In the genomic region with DNA sequence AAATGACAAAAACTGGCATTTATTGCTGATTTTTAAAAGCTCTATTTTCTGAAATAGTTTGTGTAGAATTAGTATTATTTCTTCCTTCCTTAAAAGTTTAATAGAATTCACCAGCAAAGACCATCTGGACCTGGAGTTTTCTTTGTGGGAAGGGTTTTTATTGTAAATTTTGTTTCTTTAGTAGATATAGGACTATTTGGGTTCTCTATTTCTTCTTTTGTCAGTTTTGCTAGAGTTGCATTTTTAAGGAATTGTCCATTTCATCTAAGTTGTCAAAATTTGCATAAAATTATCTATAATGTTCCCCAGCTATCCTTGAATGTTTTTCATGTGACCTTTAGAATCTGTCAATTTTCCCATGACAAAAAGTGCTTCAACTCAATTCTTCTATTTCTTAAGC, we compare ENCODE assay signal across 32 cellular contexts. TPM values are rescaled to one million over a fixed set of nuclear protein-coding genes. Genes with fewer than 3 reads are reported as not detected.
DNase-seq lines count a peak whose midpoint lies in the region; ATAC-seq, FAIRE-seq and TF ChIP-seq lines count a peak whose summit lies in the region.
"Had no signal": no experiment of that assay in that cellular context is flagged by ENCODE, and none has a peak within 500 bp of the region (broad histone marks: within the 10 kb centered on the region; RNA-seq: fewer than 3 reads in every experiment).

No MANE protein-coding gene starts in this region.

- no peaks in the 10 kb centered on the region for H3K79me2 ChIP-seq in K562 (ENCODE audit: control insufficient read depth, insufficient read depth, low read length)

- H3K18ac ChIP-seq in IMR-90 (ENCODE audit: low read depth, low read length) = no peak overlapping the region

- H4K5ac ChIP-seq in IMR-90 (ENCODE audit: low read depth, low read length) = no peak overlapping the region

- H2BK120ac ChIP-seq in IMR-90 (ENCODE audit: low read depth, low read length) = no peak overlapping the region

- in situ Hi-C loops in IMR-90 (cut with MboI; ENCODE audit: low sequenced_read_pairs) = no loop called here
- in situ Hi-C loops in K562 (cut with MboI) = no loop called here

- H2AFZ ChIP-seq in IMR-90 (replicated peaks; ENCODE audit: low read length, poor library complexity) = no peak overlapping the region
- H2AFZ ChIP-seq in K562 (ENCODE audit: low read depth, low read length) = no peak overlapping the region

- H2BK20ac ChIP-seq in IMR-90 (ENCODE audit: low read depth, low read length) = no peak overlapping the region

- no peak for ATAC-seq in A549
- no peak for ATAC-seq in IMR-90 (ENCODE audit: low read depth)
- ATAC-seq in K562 = no peak
- ATAC-seq in GM21367 (IDR thresholded peaks at IDR 0.05; ENCODE audit: unreplicated experiment) = no peak
- ATAC-seq in HG02840 (IDR thresholded peaks at IDR 0.05; ENCODE audit: low FRiP score, unreplicated experiment) = no peak
- ATAC-seq: CD8-positive, alpha-beta T cell had no signal

- no peak for TF ChIP-seq RAD21 in A549 (conservative IDR thresholded peaks at IDR 0.05 in 1 of 2, IDR thresholded peaks at IDR 0.05 in 1 of 2)
- no peak for TF ChIP-seq RAD21 in IMR-90 (IDR thresholded peaks at IDR 0.05; ENCODE audit: low read length)
- no peak for TF ChIP-seq RAD21 in K562 (CRISPR knock-in tag; conservative IDR thresholded peaks at IDR 0.05 in 1 of 2, IDR thresholded peaks at IDR 0.05 in 1 of 2)

- no peak overlapping the region for H3K14ac ChIP-seq in IMR-90 (replicated peaks; ENCODE audit: low read depth, low read length)

- H2BK15ac ChIP-seq in IMR-90 (ENCODE audit: low read depth, low read length) = no peak overlapping the region

- intact Hi-C loops in IMR-90 (cut with micrococcal nuclease) (no loop called here), K562 (cut with micrococcal nuclease) (no loop called here), colonic mucosa (cut with DNase I) (no loop called here)

- TF ChIP-seq CTCF in A549 (IDR thresholded peaks at IDR 0.05) (no peak), HEK293 (tag by site-specific recombination; IDR thresholded peaks at IDR 0.05) (no peak), IMR-90 (conservative IDR thresholded peaks at IDR 0.05; ENCODE audit: low read depth, low read length) (no peak), K562 (IDR thresholded peaks at IDR 0.05 in 2 of 3, conservative IDR thresholded peaks at IDR 0.05 in 1 of 3; ENCODE audit: insufficient read depth in 2 of 3, low read depth in 1 of 3, low read length in 3 of 3) (no peak), colonic mucosa (IDR thresholded peaks at IDR 0.05) (no peak)

- dilution Hi-C loops in IMR-90 (cut with HindIII; ENCODE audit: low sequenced_read_pairs, unreplicated experiment) = no loop called here

- H4K20me1 ChIP-seq in IMR-90 (ENCODE audit: insufficient read depth, low read length) (no peaks in the 10 kb centered on the region; the same call in 1 of the 2 replicates), K562 (replicated peaks; ENCODE audit: control insufficient read depth, insufficient read depth, low read length) (no peaks in the 10 kb centered on the region)
- H4K20me1 ChIP-seq: BLaER1; BLaER1 treated with 17β-estradiol and CSF1 and Interleukin-3, amounts not matched to agents 10 nM and 100 nM had no signal

- no peak overlapping the region for H3K4ac ChIP-seq in IMR-90 (ENCODE audit: low read depth, low read length)

- no peak overlapping the region for H2AK9ac ChIP-seq in IMR-90 (replicated peaks; ENCODE audit: low read depth, low read length, poor library complexity)

- H3K27ac ChIP-seq in A549 = no peak overlapping the region
- no peak overlapping the region for H3K27ac ChIP-seq in HEK293 (ENCODE audit: extremely low read depth, low read depth, low read length)
- no peak overlapping the region for H3K27ac ChIP-seq in IMR-90 (ENCODE audit: insufficient read depth, low read length)
- H3K27ac ChIP-seq in K562 (ENCODE audit: extremely low read depth, low read depth, low read length) = no peak overlapping the region
- H3K27ac ChIP-seq in colonic mucosa = no peak overlapping the region
- H3K27ac ChIP-seq: 22Rv1; BLaER1; BLaER1 treated with 17β-estradiol and CSF1 and Interleukin-3, amounts not matched to agents 10 nM and 100 nM; C4-2B had no signal

- H3K36me3 ChIP-seq in HEK293 (ENCODE audit: control insufficient read depth in 2 of 2, insufficient read depth in 1 of 2, low read length in 2 of 2) (no peaks in the 10 kb centered on the region), IMR-90 (ENCODE audit: control insufficient read depth, insufficient read depth, low read length) (no peaks in the 10 kb centered on the region), K562 (ENCODE audit: control insufficient read depth, insufficient read depth, low read length) (no peaks in the 10 kb centered on the region), colonic mucosa (no peaks in the 10 kb centered on the region)
- H3K36me3 ChIP-seq: BE2C, BLaER1 had no signal

- H3K9me1 ChIP-seq in IMR-90 (ENCODE audit: insufficient read depth, low read length) = no peaks in the 10 kb centered on the region
- no peaks in the 10 kb centered on the region for H3K9me1 ChIP-seq in K562 (ENCODE audit: control insufficient read depth, insufficient read depth, low read length)

- no peak overlapping the region for H4K8ac ChIP-seq in IMR-90 (ENCODE audit: low read depth in 2 of 2, low read length in 2 of 2)

- H3K4me2 ChIP-seq in A549 (no peak overlapping the region), IMR-90 (ENCODE audit: low read depth, low read length) (no peak overlapping the region), K562 (ENCODE audit: insufficient read depth, low read length) (no peak overlapping the region)
- H3K4me2 ChIP-seq: BLaER1; BLaER1 treated with 17β-estradiol and CSF1 and Interleukin-3, amounts not matched to agents 10 nM and 100 nM had no signal

- no peaks in the 10 kb centered on the region for H3K4me1 ChIP-seq in A549
- no peaks in the 10 kb centered on the region for H3K4me1 ChIP-seq in HEK293 (ENCODE audit: control insufficient read depth, insufficient read depth, low read length)
- H3K4me1 ChIP-seq in IMR-90 (ENCODE audit: control insufficient read depth, insufficient read depth, low read length) = no peaks in the 10 kb centered on the region
- H3K4me1 ChIP-seq in K562 (replicated peaks in 1 of 2; ENCODE audit: control insufficient read depth in 2 of 2, insufficient read depth in 2 of 2, low read length in 2 of 2) = no peaks in the 10 kb centered on the region; a peak in 2 of 5 replicates
- no peaks in the 10 kb centered on the region for H3K4me1 ChIP-seq in colonic mucosa
- H3K4me1 ChIP-seq: BE2C, Caco-2 had no signal

- H3K9me3 ChIP-seq in A549 = peaks cover 10% of the 10 kb centered on the region; the same call in 2 of the 3 replicates
- no peaks in the 10 kb centered on the region for H3K9me3 ChIP-seq in HEK293 (ENCODE audit: control insufficient read depth, insufficient read depth, low read depth, low read length)
- H3K9me3 ChIP-seq in IMR-90 (ENCODE audit: control insufficient read depth, insufficient read depth, low read length) = peaks cover 7% of the 10 kb centered on the region; the same call in 1 of the 2 replicates
- H3K9me3 ChIP-seq in K562 (replicated peaks; ENCODE audit: control insufficient read depth, insufficient read depth, low read depth, low read length) = peaks cover 2% of the 10 kb centered on the region; the same call in 1 of the 2 replicates
- H3K9me3 ChIP-seq in colonic mucosa = peaks cover 4% of the 10 kb centered on the region
- H3K9me3 ChIP-seq: BE2C, Caco-2 had no signal

- no peak overlapping the region for H2BK5ac ChIP-seq in IMR-90 (ENCODE audit: low read depth, low read length, poor library complexity, severe bottlenecking)

- H3K23ac ChIP-seq in IMR-90 (ENCODE audit: low read depth, low read length) = no peak overlapping the region

- FAIRE-seq in A549 (lab: Jason Lieb, UNC) (no peak), K562 (lab: Jason Lieb, UNC) (no peak)
- FAIRE-seq: D721Med had no signal

- H3K56ac ChIP-seq in IMR-90 (ENCODE audit: extremely low read depth, insufficient read depth, low read length) = no peak overlapping the region

- H3K79me1 ChIP-seq in IMR-90 (ENCODE audit: low read depth in 1 of 2, low read length in 2 of 2) = no peaks in the 10 kb centered on the region

- H3K4me3 ChIP-seq in A549 (no peak overlapping the region), HEK293 (ENCODE audit: low read depth, low read length) (no peak overlapping the region), IMR-90 (ENCODE audit: insufficient read depth, low read depth, low read length) (no peak overlapping the region), K562 (no peak overlapping the region), colonic mucosa (no peak overlapping the region)
- H3K4me3 ChIP-seq: BLaER1; BLaER1 treated with 17β-estradiol and CSF1 and Interleukin-3, amounts not matched to agents 10 nM and 100 nM had no signal

- DNase-seq in A549 (ENCODE audit: low read depth in 1 of 2, low spot score in 1 of 2) (no peak), IMR-90 (no peak), K562 (ENCODE audit: extremely low read depth in 1 of 4, low spot score in 3 of 4) (no peak), colonic mucosa (no peak)
- no peak for DNase-seq in stimulated activated naive CD4-positive, alpha-beta T cell treated with Interleukin-2 at 50 U/mL for 16 hours (lab: John Stamatoyannopoulos, UW)
- DNase-seq: 8988T; ACHN; AML-193; BE2C; C1 segment of cervical spinal cord; Caco-2; Calu3; CD4-positive, alpha-beta memory T cell; CD4-positive, alpha-beta T cell; CD4-positive, CD25-positive, alpha-beta regulatory T cell; CD8-positive, alpha-beta memory T cell; CD8-positive, alpha-beta T cell; COR-L47; DMS 273 treated with DMSO at 0.1 percent for 48 hours; DMS153; DMS79; DMS79 treated with DMSO at 0.1 percent for 48 hours; DND-41; EL had no signal

- TF ChIP-seq POLR2A in A549 (IDR thresholded peaks at IDR 0.05; ENCODE audit: low read length) (no peak), IMR-90 (IDR thresholded peaks at IDR 0.05; ENCODE audit: low read depth, low read length) (no peak), K562 (conservative IDR thresholded peaks at IDR 0.05) (no peak)

- H3K9ac ChIP-seq in IMR-90 (ENCODE audit: low read depth, low read length) (no peak overlapping the region), K562 (ENCODE audit: insufficient read depth in 1 of 2, low read depth in 2 of 2, low read length in 2 of 2) (no peak overlapping the region), colonic mucosa (ENCODE audit: low read depth in 2 of 2, low read length in 2 of 2) (no peak overlapping the region)
- H3K9ac ChIP-seq: BLaER1; BLaER1 treated with 17β-estradiol and CSF1 and Interleukin-3, amounts not matched to agents 10 nM and 100 nM had no signal

- H2AK5ac ChIP-seq in IMR-90 (ENCODE audit: low read depth, low read length) = no peak overlapping the region

- no peak overlapping the region for H4K91ac ChIP-seq in IMR-90 (ENCODE audit: insufficient read depth, low read depth, low read length)

- CTCF ChIA-PET in A549 (lab: Yijun Ruan, JAX) (interaction anchor here (0.6 to 1.1 kb wide), 2 partner anchors 78 to 1266 kb away, joined by 3 to 4 read pairs; no protein-coding TSS in a partner anchor), HEK293 (lab: Yijun Ruan, JAX) (interaction anchor here (0.7 kb wide), 1 partner anchor 605 kb away, joined by 4 read pairs; no protein-coding TSS in a partner anchor), IMR-90 (lab: Yijun Ruan, JAX) (no interaction called here), K562 (lab: Yijun Ruan, JAX; ENCODE audit: low intra/inter-chr PET ratio) (no interaction called here)

- no peak for TF ChIP-seq EP300 in A549 (IDR thresholded peaks at IDR 0.05)
- TF ChIP-seq EP300 in K562 (IDR thresholded peaks at IDR 0.05; ENCODE audit: low read length) = no peak

- POLR2A ChIA-PET in A549 (lab: Yijun Ruan, JAX) = no interaction called here
- POLR2A ChIA-PET in HEK293 (lab: Yijun Ruan, JAX) = no interaction called here
- POLR2A ChIA-PET in IMR-90 (lab: Charles Lee; ENCODE audit: unreplicated experiment) = no interaction called here
- POLR2A ChIA-PET in K562 (lab: Yijun Ruan, JAX) = no interaction called here

- H3K27me3 ChIP-seq in IMR-90 (ENCODE audit: control insufficient read depth, insufficient read depth, low read length) (peaks cover 14% of the 10 kb centered on the region), K562 (ENCODE audit: control insufficient read depth in 2 of 2, insufficient read depth in 2 of 2, low read length in 2 of 2) (peaks cover 0 to 8% of the 10 kb centered on the region in 2 experiments; a peak in 1 of 5 replicates), colonic mucosa (no peaks in the 10 kb centered on the region)
- H3K27me3 ChIP-seq: BE2C; BLaER1; BLaER1 treated with 17β-estradiol and CSF1 and Interleukin-3, amounts not matched to agents 10 nM and 100 nM had no signal

- BruUV-seq in IMR-90 (replicated peaks; lab: Mats Ljungman, UMichigan) (no TSS peak), K562 (replicated peaks; lab: Mats Ljungman, UMichigan) (no TSS peak)

RNA-seq across cellular contexts. Expression of gene LRP8, which starts 28.8 kb away (rescaled TPM):
- polyA plus RNA-seq in A549 (2011; rRNA removed) (46.1 and 57.4 TPM in 2 replicates), A549 (2017; fragmentation: RNase III; extraction: RNeasy Plus Mini Kit Qiagen cat#74134 plus additional on column Dnase treatment) (25.8 to 32.6 TPM (median 26.4 TPM) in 3 replicates), IMR-90 (2012; rRNA removed) (12.1 and 12.6 TPM in 2 replicates), K562 (2011; rRNA removed) (56.1 and 81.1 TPM in 2 replicates), K562 (2014; fragmentation: Illumina TruSeq; extraction: Trizol) (41.4 and 44.4 TPM in 2 replicates), K562 (2014; fragmentation: Nextera tagmentation; extraction: Ambion mirVana) (1 to 10 TPM; 7.1 to 8.8 TPM), K562 (2014; rRNA removed) (31.3 and 35.3 TPM in 2 replicates)
- polyA plus RNA-seq in A549 (2012; cell fraction: cytosol; rRNA removed) = 53.7 and 62.6 TPM in 2 replicates
- polyA plus RNA-seq in A549 (2012; cell fraction: nucleus; rRNA removed) = 172 and 183 TPM in 2 replicates
- polyA minus RNA-seq in A549 (2011; rRNA and poly(A)+ RNA removed) = 111 TPM in 2 replicates
- total RNA-seq in IMR-90 (2012; rRNA removed) (11.1 and 12.0 TPM in 2 replicates), K562 (2014; rRNA removed) (24.2 and 27.6 TPM in 2 replicates), K562 (2014; rRNA removed; fragmentation: Illumina TruSeq; extraction: Trizol) (27.5 and 29.1 TPM in 2 replicates), K562 (2015; rRNA removed; fragmentation: Illumina TruSeq; extraction: Trizol) (35.3 and 35.9 TPM in 2 replicates), K562 (2021) (34.3 and 42.7 TPM in 2 replicates), colonic mucosa (10 to 100 TPM in 1 of 2 donors, 1 to 10 TPM in 1; 4.7 to 15.3 TPM)
- polyA plus RNA-seq in IMR-90 (2012; cell fraction: cytosol; rRNA removed) = 5.9 and 7.7 TPM in 2 replicates
- 40.5 and 54.0 TPM in 2 replicates for polyA plus RNA-seq in IMR-90 (2012; cell fraction: nucleus; rRNA removed; ENCODE audit: low replicate concordance)
- 204 and 345 TPM in 2 replicates for total RNA-seq in K562 (2011; cell fraction: chromatin; rRNA removed; ENCODE audit: low replicate concordance)
- 194 and 216 TPM in 2 replicates for total RNA-seq in K562 (2011; cell fraction: nucleolus; rRNA removed)
- 168 and 198 TPM in 2 replicates for total RNA-seq in K562 (2011; cell fraction: nucleoplasm; rRNA removed)
- polyA plus RNA-seq in K562 (2011; cell fraction: cytosol; rRNA removed) = 51.8 and 56.8 TPM in 2 replicates
- 300 and 376 TPM in 2 replicates for polyA plus RNA-seq in K562 (2011; cell fraction: nucleus; rRNA removed)
- 19.3 and 23.5 TPM in 2 replicates for polyA plus RNA-seq in K562 (2012)
- polyA minus RNA-seq in K562 (2011; rRNA and poly(A)+ RNA removed) = 90.5 and 95.8 TPM in 2 replicates
- polyA minus RNA-seq in K562 (2011; cell fraction: cytosol; rRNA and poly(A)+ RNA removed) = 33.8 and 37.6 TPM in 2 replicates
- 90.9 and 98.3 TPM in 2 replicates for polyA minus RNA-seq in K562 (2011; cell fraction: nucleus; rRNA and poly(A)+ RNA removed)

Comparison
In these comparisons a context has a peak if more than half of its experiments do, and no peak if none do; other contexts are left out.
1. CTCF ChIA-PET loops: an anchor here in A549 (0.6 to 1.1 kb wide) and HEK293 (0.7 kb wide); none called in IMR-90 and K562.